Comparison of ENCODE assay signal across 3 cellular contexts in genomic region chr11:63435351-63435750, GRCh38. TPM values are rescaled to one million over a fixed set of nuclear protein-coding genes. Genes with fewer than 3 reads are reported as not detected.
"Had no signal": no experiment of that assay in that cellular context is flagged by ENCODE, and none has a peak within 500 bp of the region (broad histone marks: within the 10 kb centered on the region; RNA-seq: fewer than 3 reads in every experiment).

No MANE protein-coding gene starts in this region.

RNA-seq across cellular contexts. Expression of gene PLAAT5, which starts 55.6 kb away (rescaled TPM):
- total RNA-seq: osteocyte, pulmonary artery endothelial cell had no signal
- polyA plus RNA-seq: smooth muscle cell had no signal
